ENCODE assay signal across 1 cellular context in the genomic region with DNA sequence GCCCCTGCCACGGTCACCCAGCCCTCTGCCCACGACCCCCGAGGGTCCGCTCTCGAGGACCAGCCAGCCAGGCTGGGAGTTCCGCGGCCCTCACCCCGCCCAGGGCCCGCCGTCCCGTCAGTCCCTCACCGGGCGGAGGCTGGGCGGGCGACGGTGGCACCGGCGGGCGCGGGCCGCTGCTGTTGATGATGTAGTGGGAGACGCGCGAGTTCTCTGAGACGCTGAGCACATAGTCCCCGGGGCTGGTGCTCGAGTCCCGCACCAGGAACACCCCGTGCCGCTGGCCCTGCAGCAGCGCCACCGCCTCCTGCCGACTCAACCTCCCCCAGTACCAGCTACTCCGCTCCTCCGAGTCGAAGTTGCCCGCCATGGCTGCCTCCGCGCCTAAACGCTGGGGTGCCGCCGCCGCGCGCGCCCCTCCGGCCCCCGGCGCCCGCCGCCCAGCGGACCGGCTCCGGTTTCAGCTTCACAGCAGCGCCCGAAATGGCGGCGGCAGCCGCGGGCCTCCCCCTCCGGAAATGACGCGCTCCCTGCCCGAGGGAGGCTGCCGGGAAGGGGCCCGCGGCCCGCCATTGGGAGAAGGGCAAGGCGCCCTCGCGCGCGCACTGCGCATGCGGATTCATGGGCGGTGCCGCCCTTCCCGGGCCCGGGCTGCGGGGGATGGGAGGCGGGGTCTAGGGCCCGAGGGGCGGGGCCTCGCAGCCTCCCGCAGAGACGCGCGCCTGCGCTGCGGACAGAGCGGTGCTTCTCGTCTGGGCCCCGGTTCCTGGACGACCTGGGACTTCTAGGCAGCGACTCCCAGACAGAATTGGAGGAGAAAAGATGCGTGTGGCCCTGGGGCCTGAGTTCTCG.
A peak's percentile ranks its signal among the peaks of the same experiment; 100 is the strongest.
TF ChIP-seq lines count a peak whose summit lies in the region.

Gene CRK (minus strand): TSS at position 485 of the 852 bp plus-strand sequence. CDS start 115 bp downstream, at position 370.

TF ChIP-seq in K562, 482 proteins besides CTCF, POLR2A, EP300 and RAD21 (continued from another document and continues in another):
- no peak for TF ChIP-seq COPS2 (conservative IDR thresholded peaks at IDR 0.05)
- no peak for TF ChIP-seq U2AF2 (optimal IDR thresholded peaks at IDR 0.05; ENCODE audit: low read depth, low read length)
- TF ChIP-seq ELK1 (CRISPR knock-in tag; IDR thresholded peaks at IDR 0.05): no peak
- TF ChIP-seq ZNF23 (CRISPR knock-in tag; IDR thresholded peaks at IDR 0.05): no peak
- TF ChIP-seq TAF7 (tag; IDR thresholded peaks at IDR 0.05): 0 out of 2 replicates have a peak, but pooled peaks have one; percentile 17
- peak; percentile 97 for TF ChIP-seq GABPA (tag; conservative IDR thresholded peaks at IDR 0.05; ENCODE audit: low read depth)
- no peak for TF ChIP-seq ZNF324 (CRISPR knock-in tag; IDR thresholded peaks at IDR 0.05)
- TF ChIP-seq NCOA1 (IDR thresholded peaks at IDR 0.05; ENCODE audit: low read depth): no peak
- no peak; the same call in 1 of the 2 replicates for TF ChIP-seq SMARCC2 (IDR thresholded peaks at IDR 0.05; ENCODE audit: low read depth)
- TF ChIP-seq FOXA1 (IDR thresholded peaks at IDR 0.05; ENCODE audit: borderline replicate concordance): no peak
- peak; percentile 98 for TF ChIP-seq POLR2G (IDR thresholded peaks at IDR 0.05; ENCODE audit: low read depth, low read length)
- no peak for TF ChIP-seq ZNF12 (CRISPR knock-in tag; IDR thresholded peaks at IDR 0.05)
- TF ChIP-seq MEIS2 (IDR thresholded peaks at IDR 0.05; ENCODE audit: partially characterized antibody): peak; percentile 73
- peak in 1 of 2 experiments; percentile 96; a peak in 2 of 4 replicates for TF ChIP-seq ZNF639 (CRISPR knock-in tag; conservative IDR thresholded peaks at IDR 0.05 in 1 of 2, IDR thresholded peaks at IDR 0.05 in 1 of 2)
- no peak for TF ChIP-seq RBM34 (IDR thresholded peaks at IDR 0.05; ENCODE audit: borderline replicate concordance, insufficient read depth, low read length)
- no peak for TF ChIP-seq ZNF77 (CRISPR knock-in tag; IDR thresholded peaks at IDR 0.05)
- TF ChIP-seq ZNF124 (CRISPR knock-in tag; IDR thresholded peaks at IDR 0.05): no peak
- no peak for TF ChIP-seq ZNF274 (IDR thresholded peaks at IDR 0.05; ENCODE audit: borderline replicate concordance, low read depth, low read length)
- TF ChIP-seq ZNF79 (CRISPR knock-in tag; IDR thresholded peaks at IDR 0.05; ENCODE audit: low read depth): no peak
- TF ChIP-seq, protein P1, sequence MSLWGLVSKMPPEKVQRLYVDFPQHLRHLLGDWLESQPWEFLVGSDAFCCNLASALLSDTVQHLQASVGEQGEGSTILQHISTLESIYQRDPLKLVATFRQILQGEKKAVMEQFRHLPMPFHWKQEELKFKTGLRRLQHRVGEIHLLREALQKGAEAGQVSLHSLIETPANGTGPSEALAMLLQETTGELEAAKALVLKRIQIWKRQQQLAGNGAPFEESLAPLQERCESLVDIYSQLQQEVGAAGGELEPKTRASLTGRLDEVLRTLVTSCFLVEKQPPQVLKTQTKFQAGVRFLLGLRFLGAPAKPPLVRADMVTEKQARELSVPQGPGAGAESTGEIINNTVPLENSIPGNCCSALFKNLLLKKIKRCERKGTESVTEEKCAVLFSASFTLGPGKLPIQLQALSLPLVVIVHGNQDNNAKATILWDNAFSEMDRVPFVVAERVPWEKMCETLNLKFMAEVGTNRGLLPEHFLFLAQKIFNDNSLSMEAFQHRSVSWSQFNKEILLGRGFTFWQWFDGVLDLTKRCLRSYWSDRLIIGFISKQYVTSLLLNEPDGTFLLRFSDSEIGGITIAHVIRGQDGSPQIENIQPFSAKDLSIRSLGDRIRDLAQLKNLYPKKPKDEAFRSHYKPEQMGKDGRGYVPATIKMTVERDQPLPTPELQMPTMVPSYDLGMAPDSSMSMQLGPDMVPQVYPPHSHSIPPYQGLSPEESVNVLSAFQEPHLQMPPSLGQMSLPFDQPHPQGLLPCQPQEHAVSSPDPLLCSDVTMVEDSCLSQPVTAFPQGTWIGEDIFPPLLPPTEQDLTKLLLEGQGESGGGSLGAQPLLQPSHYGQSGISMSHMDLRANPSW (CRISPR knock-in tag; IDR thresholded peaks at IDR 0.05): no peak
- TF ChIP-seq, protein P2, sequence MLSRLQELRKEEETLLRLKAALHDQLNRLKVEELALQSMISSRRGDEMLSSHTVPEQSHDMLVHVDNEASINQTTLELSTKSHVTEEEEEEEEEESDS (CRISPR knock-in tag; IDR thresholded peaks at IDR 0.05): no peak
- no peak for TF ChIP-seq DACH1 (IDR thresholded peaks at IDR 0.05; ENCODE audit: partially characterized antibody)
- TF ChIP-seq RBFOX2 (IDR thresholded peaks at IDR 0.05; ENCODE audit: low read depth, low read length): peak; percentile 95
- TF ChIP-seq, protein P3, sequence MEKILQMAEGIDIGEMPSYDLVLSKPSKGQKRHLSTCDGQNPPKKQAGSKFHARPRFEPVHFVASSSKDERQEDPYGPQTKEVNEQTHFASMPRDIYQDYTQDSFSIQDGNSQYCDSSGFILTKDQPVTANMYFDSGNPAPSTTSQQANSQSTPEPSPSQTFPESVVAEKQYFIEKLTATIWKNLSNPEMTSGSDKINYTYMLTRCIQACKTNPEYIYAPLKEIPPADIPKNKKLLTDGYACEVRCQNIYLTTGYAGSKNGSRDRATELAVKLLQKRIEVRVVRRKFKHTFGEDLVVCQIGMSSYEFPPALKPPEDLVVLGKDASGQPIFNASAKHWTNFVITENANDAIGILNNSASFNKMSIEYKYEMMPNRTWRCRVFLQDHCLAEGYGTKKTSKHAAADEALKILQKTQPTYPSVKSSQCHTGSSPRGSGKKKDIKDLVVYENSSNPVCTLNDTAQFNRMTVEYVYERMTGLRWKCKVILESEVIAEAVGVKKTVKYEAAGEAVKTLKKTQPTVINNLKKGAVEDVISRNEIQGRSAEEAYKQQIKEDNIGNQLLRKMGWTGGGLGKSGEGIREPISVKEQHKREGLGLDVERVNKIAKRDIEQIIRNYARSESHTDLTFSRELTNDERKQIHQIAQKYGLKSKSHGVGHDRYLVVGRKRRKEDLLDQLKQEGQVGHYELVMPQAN (IDR thresholded peaks at IDR 0.05; ENCODE audit: borderline replicate concordance): no peak
- peak; percentile 57 for TF ChIP-seq CTCFL (IDR thresholded peaks at IDR 0.05; ENCODE audit: borderline replicate concordance, insufficient read depth, low read depth, low read length, poor library complexity, severe bottlenecking)
- TF ChIP-seq, protein P4, sequence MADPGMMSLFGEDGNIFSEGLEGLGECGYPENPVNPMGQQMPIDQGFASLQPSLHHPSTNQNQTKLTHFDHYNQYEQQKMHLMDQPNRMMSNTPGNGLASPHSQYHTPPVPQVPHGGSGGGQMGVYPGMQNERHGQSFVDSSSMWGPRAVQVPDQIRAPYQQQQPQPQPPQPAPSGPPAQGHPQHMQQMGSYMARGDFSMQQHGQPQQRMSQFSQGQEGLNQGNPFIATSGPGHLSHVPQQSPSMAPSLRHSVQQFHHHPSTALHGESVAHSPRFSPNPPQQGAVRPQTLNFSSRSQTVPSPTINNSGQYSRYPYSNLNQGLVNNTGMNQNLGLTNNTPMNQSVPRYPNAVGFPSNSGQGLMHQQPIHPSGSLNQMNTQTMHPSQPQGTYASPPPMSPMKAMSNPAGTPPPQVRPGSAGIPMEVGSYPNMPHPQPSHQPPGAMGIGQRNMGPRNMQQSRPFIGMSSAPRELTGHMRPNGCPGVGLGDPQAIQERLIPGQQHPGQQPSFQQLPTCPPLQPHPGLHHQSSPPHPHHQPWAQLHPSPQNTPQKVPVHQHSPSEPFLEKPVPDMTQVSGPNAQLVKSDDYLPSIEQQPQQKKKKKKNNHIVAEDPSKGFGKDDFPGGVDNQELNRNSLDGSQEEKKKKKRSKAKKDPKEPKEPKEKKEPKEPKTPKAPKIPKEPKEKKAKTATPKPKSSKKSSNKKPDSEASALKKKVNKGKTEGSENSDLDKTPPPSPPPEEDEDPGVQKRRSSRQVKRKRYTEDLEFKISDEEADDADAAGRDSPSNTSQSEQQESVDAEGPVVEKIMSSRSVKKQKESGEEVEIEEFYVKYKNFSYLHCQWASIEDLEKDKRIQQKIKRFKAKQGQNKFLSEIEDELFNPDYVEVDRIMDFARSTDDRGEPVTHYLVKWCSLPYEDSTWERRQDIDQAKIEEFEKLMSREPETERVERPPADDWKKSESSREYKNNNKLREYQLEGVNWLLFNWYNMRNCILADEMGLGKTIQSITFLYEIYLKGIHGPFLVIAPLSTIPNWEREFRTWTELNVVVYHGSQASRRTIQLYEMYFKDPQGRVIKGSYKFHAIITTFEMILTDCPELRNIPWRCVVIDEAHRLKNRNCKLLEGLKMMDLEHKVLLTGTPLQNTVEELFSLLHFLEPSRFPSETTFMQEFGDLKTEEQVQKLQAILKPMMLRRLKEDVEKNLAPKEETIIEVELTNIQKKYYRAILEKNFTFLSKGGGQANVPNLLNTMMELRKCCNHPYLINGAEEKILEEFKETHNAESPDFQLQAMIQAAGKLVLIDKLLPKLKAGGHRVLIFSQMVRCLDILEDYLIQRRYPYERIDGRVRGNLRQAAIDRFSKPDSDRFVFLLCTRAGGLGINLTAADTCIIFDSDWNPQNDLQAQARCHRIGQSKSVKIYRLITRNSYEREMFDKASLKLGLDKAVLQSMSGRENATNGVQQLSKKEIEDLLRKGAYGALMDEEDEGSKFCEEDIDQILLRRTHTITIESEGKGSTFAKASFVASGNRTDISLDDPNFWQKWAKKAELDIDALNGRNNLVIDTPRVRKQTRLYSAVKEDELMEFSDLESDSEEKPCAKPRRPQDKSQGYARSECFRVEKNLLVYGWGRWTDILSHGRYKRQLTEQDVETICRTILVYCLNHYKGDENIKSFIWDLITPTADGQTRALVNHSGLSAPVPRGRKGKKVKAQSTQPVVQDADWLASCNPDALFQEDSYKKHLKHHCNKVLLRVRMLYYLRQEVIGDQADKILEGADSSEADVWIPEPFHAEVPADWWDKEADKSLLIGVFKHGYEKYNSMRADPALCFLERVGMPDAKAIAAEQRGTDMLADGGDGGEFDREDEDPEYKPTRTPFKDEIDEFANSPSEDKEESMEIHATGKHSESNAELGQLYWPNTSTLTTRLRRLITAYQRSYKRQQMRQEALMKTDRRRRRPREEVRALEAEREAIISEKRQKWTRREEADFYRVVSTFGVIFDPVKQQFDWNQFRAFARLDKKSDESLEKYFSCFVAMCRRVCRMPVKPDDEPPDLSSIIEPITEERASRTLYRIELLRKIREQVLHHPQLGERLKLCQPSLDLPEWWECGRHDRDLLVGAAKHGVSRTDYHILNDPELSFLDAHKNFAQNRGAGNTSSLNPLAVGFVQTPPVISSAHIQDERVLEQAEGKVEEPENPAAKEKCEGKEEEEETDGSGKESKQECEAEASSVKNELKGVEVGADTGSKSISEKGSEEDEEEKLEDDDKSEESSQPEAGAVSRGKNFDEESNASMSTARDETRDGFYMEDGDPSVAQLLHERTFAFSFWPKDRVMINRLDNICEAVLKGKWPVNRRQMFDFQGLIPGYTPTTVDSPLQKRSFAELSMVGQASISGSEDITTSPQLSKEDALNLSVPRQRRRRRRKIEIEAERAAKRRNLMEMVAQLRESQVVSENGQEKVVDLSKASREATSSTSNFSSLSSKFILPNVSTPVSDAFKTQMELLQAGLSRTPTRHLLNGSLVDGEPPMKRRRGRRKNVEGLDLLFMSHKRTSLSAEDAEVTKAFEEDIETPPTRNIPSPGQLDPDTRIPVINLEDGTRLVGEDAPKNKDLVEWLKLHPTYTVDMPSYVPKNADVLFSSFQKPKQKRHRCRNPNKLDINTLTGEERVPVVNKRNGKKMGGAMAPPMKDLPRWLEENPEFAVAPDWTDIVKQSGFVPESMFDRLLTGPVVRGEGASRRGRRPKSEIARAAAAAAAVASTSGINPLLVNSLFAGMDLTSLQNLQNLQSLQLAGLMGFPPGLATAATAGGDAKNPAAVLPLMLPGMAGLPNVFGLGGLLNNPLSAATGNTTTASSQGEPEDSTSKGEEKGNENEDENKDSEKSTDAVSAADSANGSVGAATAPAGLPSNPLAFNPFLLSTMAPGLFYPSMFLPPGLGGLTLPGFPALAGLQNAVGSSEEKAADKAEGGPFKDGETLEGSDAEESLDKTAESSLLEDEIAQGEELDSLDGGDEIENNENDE (IDR thresholded peaks at IDR 0.05; ENCODE audit: low read depth, low read length): no peak
- TF ChIP-seq SIN3A (IDR thresholded peaks at IDR 0.05; ENCODE audit: borderline replicate concordance in 2 of 2, control insufficient read depth in 1 of 2, low read depth in 2 of 2, low read length in 2 of 2): peak; percentile 26 to 70; a peak in 1 of 4 replicates
- no peak for TF ChIP-seq MYNN (IDR thresholded peaks at IDR 0.05)
- TF ChIP-seq MYNN (CRISPR knock-in tag; IDR thresholded peaks at IDR 0.05): no peak
- 0 out of 2 replicates have a peak, but pooled peaks have one; percentile 45 for TF ChIP-seq KAT7 (CRISPR knock-in tag; IDR thresholded peaks at IDR 0.05; ENCODE audit: borderline replicate concordance)
- TF ChIP-seq ZC3H8 (IDR thresholded peaks at IDR 0.05): no peak
